Comparison of ENCODE assay signal across 8 cellular contexts in the genomic region with DNA sequence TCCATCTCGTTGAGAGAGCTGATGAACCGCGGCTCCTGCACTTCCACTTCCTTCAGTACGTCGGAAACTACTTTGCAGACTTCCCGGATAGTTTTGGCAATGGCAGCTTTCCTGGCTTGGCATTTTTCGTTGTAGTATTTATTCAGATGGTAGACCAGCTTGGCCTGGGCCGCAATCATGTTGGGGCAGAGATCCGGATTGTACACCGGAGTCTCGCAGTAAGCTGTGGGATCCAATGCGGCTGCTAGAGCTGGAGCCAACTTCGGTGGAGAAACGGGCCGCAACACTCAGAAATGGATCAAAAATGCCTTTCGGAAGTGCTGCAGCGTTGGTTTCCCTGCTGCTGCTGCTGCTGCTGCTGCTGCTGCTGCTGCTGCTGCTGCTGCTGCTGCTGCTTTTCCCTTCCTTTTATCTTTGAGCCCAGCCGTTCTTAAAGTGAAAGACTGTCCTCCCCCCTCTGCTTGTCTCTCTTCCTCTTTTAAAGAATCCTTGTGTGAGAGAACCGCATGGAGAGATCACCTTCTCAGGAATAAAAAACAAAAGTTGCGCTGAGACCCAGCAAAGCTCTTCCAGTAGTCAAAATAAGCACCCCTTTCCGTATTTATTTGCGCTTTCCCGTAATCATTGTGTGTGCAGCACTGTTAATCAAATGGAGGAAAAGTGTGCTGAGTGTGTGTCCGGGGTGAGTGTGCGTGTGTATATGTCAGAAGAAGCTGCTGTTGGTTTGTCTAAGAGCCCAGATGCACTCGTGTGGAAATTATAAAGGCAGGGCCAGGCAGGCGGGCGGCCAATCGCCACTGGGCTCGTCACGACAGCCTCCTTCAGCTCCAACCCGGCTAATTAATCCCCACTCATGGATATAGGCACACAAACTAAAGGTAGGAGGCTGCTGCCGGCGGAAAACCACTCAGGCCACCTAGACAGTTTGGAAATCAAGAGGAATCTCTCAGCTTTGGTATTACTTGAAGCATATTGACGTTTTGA. TPM values are rescaled to one million over a fixed set of nuclear protein-coding genes. Genes with fewer than 3 reads are reported as not detected.
A peak's percentile ranks its signal among the peaks of the same experiment; 100 is the strongest.
DNase-seq lines count a peak whose midpoint lies in the region; ATAC-seq, FAIRE-seq and TF ChIP-seq lines count a peak whose summit lies in the region.

A gene (minus strand): TSS at position 730 of the 984 bp plus-strand sequence. CDS start 551 bp downstream, at position 179.

- peak; percentile 17 for TF ChIP-seq POLR2A in breast epithelium (IDR thresholded peaks at IDR 0.05)
- TF ChIP-seq POLR2A in endothelial cell of umbilical vein (IDR thresholded peaks at IDR 0.05; ENCODE audit: low read depth, low read length) = no peak

- H3K4me3 Mint-ChIP-seq in MCF 10A (ENCODE audit: unreplicated experiment) = no peak within 1 kb of the TSS
- H3K4me3 Mint-ChIP-seq in mesothelial cell of epicardium = peak within 1 kb of the TSS; percentile 77
- H3K4me3 Mint-ChIP-seq in type B pancreatic cell = peak within 1 kb of the TSS; percentile 96

- dilution Hi-C loops in endothelial cell of umbilical vein (cut with MboI; ENCODE audit: extremely low pct_ligation_motif_present, low sequenced_read_pairs) = no loop called here

- no peaks in the 10 kb centered on the region for H4K20me1 ChIP-seq in endothelial cell of umbilical vein (replicated peaks; ENCODE audit: control insufficient read depth, extremely low read depth, insufficient read depth, low read length)

- H3K4me3 ChIP-seq in breast epithelium (peak within 1 kb of the TSS; percentile 58 to 82 (median 66)), SJCRH30 (peak within 1 kb of the TSS; percentile 78), endothelial cell of umbilical vein (replicated peaks in 1 of 3; ENCODE audit: insufficient read depth in 1 of 3, low read depth in 1 of 3, low read length in 3 of 3) (peak within 1 kb of the TSS; percentile 0 to 63 (median 58))

- H3K27me3 Mint-ChIP-seq in MCF 10A (ENCODE audit: insufficient read depth, unreplicated experiment) (no peaks in the 10 kb centered on the region), mesothelial cell of epicardium (ENCODE audit: low read depth) (peaks cover 96% of the 10 kb centered on the region), type B pancreatic cell (peaks cover 96% of the 10 kb centered on the region)

- CTCF ChIA-PET in MCF 10A (lab: Yijun Ruan, JAX) = no interaction called here
- CTCF ChIA-PET in endothelial cell of umbilical vein (lab: Charles Lee) = interaction anchor here (1.3 kb wide), 1 partner anchor 14 kb away, joined by 3 read pairs; no protein-coding TSS in a partner anchor

- peak within 1 kb of the TSS; percentile 77 to 94 for H3K27ac ChIP-seq in breast epithelium
- H3K27ac ChIP-seq in SJCRH30 = peak within 1 kb of the TSS; percentile 83
- no peak within 1 kb of the TSS for H3K27ac ChIP-seq in endothelial cell of umbilical vein (ENCODE audit: insufficient read depth, low read depth, low read length)

- no peak for FAIRE-seq in endothelial cell of umbilical vein (lab: Jason Lieb, UNC)

- H3K9me3 ChIP-seq in breast epithelium = no peaks in the 10 kb centered on the region
- no peaks in the 10 kb centered on the region for H3K9me3 ChIP-seq in SJCRH30 (replicated peaks)
- H3K9me3 ChIP-seq in endothelial cell of umbilical vein (replicated peaks; ENCODE audit: control insufficient read depth, insufficient read depth, low read length) = no peaks in the 10 kb centered on the region

- H3K9me3 Mint-ChIP-seq in MCF 10A (ENCODE audit: unreplicated experiment) = no peaks in the 10 kb centered on the region
- no peaks in the 10 kb centered on the region for H3K9me3 Mint-ChIP-seq in mesothelial cell of epicardium
- no peaks in the 10 kb centered on the region for H3K9me3 Mint-ChIP-seq in type B pancreatic cell

- ATAC-seq in HG03457 (IDR thresholded peaks at IDR 0.05; ENCODE audit: unreplicated experiment) = no peak

- H3K27me3 ChIP-seq in breast epithelium = peaks cover 0 to 4% of the 10 kb centered on the region in 2 donors
- no peaks in the 10 kb centered on the region for H3K27me3 ChIP-seq in SJCRH30
- no peaks in the 10 kb centered on the region for H3K27me3 ChIP-seq in endothelial cell of umbilical vein (ENCODE audit: control insufficient read depth in 2 of 2, insufficient read depth in 2 of 2, low read length in 2 of 2)

- peak within 1 kb of the TSS; percentile 71 for H3K4me2 ChIP-seq in endothelial cell of umbilical vein (ENCODE audit: insufficient read depth, low read length)

- H3K36me3 ChIP-seq in breast epithelium (no peaks in the 10 kb centered on the region), SJCRH30 (no peaks in the 10 kb centered on the region; the same call in 1 of the 2 replicates), endothelial cell of umbilical vein (ENCODE audit: control insufficient read depth in 2 of 2, extremely low read depth in 1 of 2, insufficient read depth in 2 of 2, low read length in 2 of 2) (no peaks in the 10 kb centered on the region)

- no TSS peak for BruUV-seq in MCF 10A (replicated peaks; lab: Mats Ljungman, UMichigan)
- BruUV-seq in endothelial cell of umbilical vein (replicated peaks; lab: Mats Ljungman, UMichigan) = no TSS peak

- H3K36me3 Mint-ChIP-seq in MCF 10A (ENCODE audit: insufficient read depth, unreplicated experiment) (no peaks in the 10 kb centered on the region), mesothelial cell of epicardium (peaks cover 1% of the 10 kb centered on the region), type B pancreatic cell (peaks cover 13% of the 10 kb centered on the region)

- DNase-seq in breast epithelium (ENCODE audit: low spot score in 2 of 2) (peak in 1 of 2 donors; percentile 49), MCF 10A (ENCODE audit: unreplicated experiment) (no peak), SJCRH30 (peak; percentile 82 to 89), endothelial cell of umbilical vein (ENCODE audit: low read depth, low spot score) (peak; percentile 24), mesothelial cell of epicardium (ENCODE audit: low spot score in 2 of 2, unreplicated experiment in 2 of 2) (no peak), type B pancreatic cell (ENCODE audit: extremely low spot score, unreplicated experiment) (no peak)
- no peak for DNase-seq in stimulated activated CD4-positive, alpha-beta T cell treated with anti-CD3 and anti-CD28 coated beads, Interleukin-4, amount 100 ng/mL, for 4 hours

- no peak within 1 kb of the TSS for H3K27ac Mint-ChIP-seq in MCF 10A (ENCODE audit: low read depth, unreplicated experiment)
- peak within 1 kb of the TSS; percentile 40 for H3K27ac Mint-ChIP-seq in mesothelial cell of epicardium
- peak within 1 kb of the TSS; percentile 80 for H3K27ac Mint-ChIP-seq in type B pancreatic cell

- intact Hi-C loops in breast epithelium (cut with DNase I; ENCODE audit: low total_unique reads) = no loop called here
- intact Hi-C loops in MCF 10A (cut with micrococcal nuclease) = no loop called here
- intact Hi-C loops in endothelial cell of umbilical vein (cut with micrococcal nuclease) = loop anchor here (2.0 to 10.0 kb wide), 2 partner anchors 83 to 261 kb away; no protein-coding TSS in a partner anchor

- TF ChIP-seq CTCF in breast epithelium (IDR thresholded peaks at IDR 0.05) = no peak
- TF ChIP-seq CTCF in MCF 10A (IDR thresholded peaks at IDR 0.05; ENCODE audit: unreplicated experiment) = no peak
- TF ChIP-seq CTCF in endothelial cell of umbilical vein (IDR thresholded peaks at IDR 0.05; ENCODE audit: extremely low read depth in 1 of 2, insufficient read depth in 1 of 2, low read depth in 1 of 2, low read length in 2 of 2) = no peak
- no peak for TF ChIP-seq CTCF in mesothelial cell of epicardium (IDR thresholded peaks at IDR 0.05; ENCODE audit: unreplicated experiment)
- no peak for TF ChIP-seq CTCF in type B pancreatic cell (conservative IDR thresholded peaks at IDR 0.05)

- H3K4me1 Mint-ChIP-seq in MCF 10A (ENCODE audit: insufficient read depth, unreplicated experiment) (no peaks in the 10 kb centered on the region), mesothelial cell of epicardium (peaks cover 47% of the 10 kb centered on the region), type B pancreatic cell (ENCODE audit: unreplicated experiment) (peaks cover 39% of the 10 kb centered on the region)

- POLR2A ChIA-PET in MCF 10A (lab: Yijun Ruan, JAX) (no interaction called here), endothelial cell of umbilical vein (lab: Charles Lee) (no interaction called here)

- H3K79me2 ChIP-seq in endothelial cell of umbilical vein (ENCODE audit: control insufficient read depth, insufficient read depth, low read length) = no peaks in the 10 kb centered on the region

- H2AFZ ChIP-seq in endothelial cell of umbilical vein (ENCODE audit: low read depth, low read length) = peak within 1 kb of the TSS; percentile 6

- no peak within 1 kb of the TSS for H3K9ac ChIP-seq in endothelial cell of umbilical vein (replicated peaks; ENCODE audit: extremely low read depth, insufficient read depth, low read length)

- H3K4me1 ChIP-seq in breast epithelium = no peaks in the 10 kb centered on the region
- peaks cover 5% of the 10 kb centered on the region for H3K4me1 ChIP-seq in SJCRH30
- no peaks in the 10 kb centered on the region for H3K4me1 ChIP-seq in endothelial cell of umbilical vein (ENCODE audit: control insufficient read depth, extremely low read depth, insufficient read depth, low read length)

- no peaks in the 10 kb centered on the region for H3K9me1 ChIP-seq in endothelial cell of umbilical vein (replicated peaks; ENCODE audit: control insufficient read depth, extremely low read depth, insufficient read depth, low read length)

TF ChIP-seq in endothelial cell of umbilical vein, 7 proteins besides CTCF, POLR2A, EP300 and RAD21 (continues in another document):
- TF ChIP-seq MYC (IDR thresholded peaks at IDR 0.05; ENCODE audit: low read depth, low read length) = no peak
- TF ChIP-seq POLR2AphosphoS5 (IDR thresholded peaks at IDR 0.05; ENCODE audit: insufficient read depth, low read depth, low read length) = no peak
- no peak for TF ChIP-seq GATA2 (IDR thresholded peaks at IDR 0.05; ENCODE audit: insufficient read depth, insufficient read length, low read depth, low read length)
- no peak for TF ChIP-seq FOS (IDR thresholded peaks at IDR 0.05; ENCODE audit: borderline replicate concordance, insufficient read depth, low read length)

RNA-seq across cellular contexts. Expression of the gene that starts here (rescaled TPM):
- total RNA-seq in breast epithelium = 10 to 100 TPM in 2 of 3 donors, 1 to 10 TPM in 1; 7.7 to 12.0 (median 11.8) TPM
- not detected in 2 replicates for total RNA-seq in MCF 10A (2022)
- total RNA-seq in SJCRH30 (2014; rRNA removed; shearing (Covaris generic)) = 13.4 and 14.0 TPM in 2 replicates
- not detected in 2 replicates for total RNA-seq in endothelial cell of umbilical vein
- 0.03 and 0.05 TPM in 2 replicates for polyA plus RNA-seq in endothelial cell of umbilical vein
- polyA plus RNA-seq in endothelial cell of umbilical vein (2011; cell fraction: cytosol; rRNA removed) = 0.04 and 0.07 TPM in 2 replicates
- 0.07 and 0.12 TPM in 2 replicates for polyA plus RNA-seq in endothelial cell of umbilical vein (2011; cell fraction: nucleus; rRNA removed)
- not detected in 2 replicates for polyA plus RNA-seq in endothelial cell of umbilical vein (2012)
- 0.06 and 0.49 TPM in 2 replicates for polyA minus RNA-seq in endothelial cell of umbilical vein
- polyA minus RNA-seq in endothelial cell of umbilical vein (2011; cell fraction: cytosol; rRNA and poly(A)+ RNA removed) = not detected
- polyA minus RNA-seq in endothelial cell of umbilical vein (2011; cell fraction: nucleus; rRNA and poly(A)+ RNA removed) = 0.14 TPM in 1 of 2 replicates, not detected in the other
- total RNA-seq in mesothelial cell of epicardium = 0.58 to 0.80 TPM (median 0.77 TPM) in 3 replicates
- 0.21 and 11.0 TPM in 2 replicates for total RNA-seq in type B pancreatic cell (ENCODE audit: low replicate concordance)

Comparison
In these comparisons a context has a peak if more than half of its experiments do, and no peak if none do; other contexts are left out.
1. Peak in DNase-seq, H3K4me3 ChIP-seq and H3K4me2 ChIP-seq in endothelial cell of umbilical vein; RNA of the gene not detected or under 1 TPM.
2. DNase-seq: peak in SJCRH30 (2 of 2); none in MCF 10A (single experiment), mesothelial cell of epicardium (0 of 2), type B pancreatic cell (single experiment) and stimulated activated CD4-positive, alpha-beta T cell treated with anti-CD3 and anti-CD28 coated beads, Interleukin-4, amount 100 ng/mL, for 4 hours (0 of 2).
3. Peak in every context shown above with its lines, with median percentiles within 50 percentile points of each other: H3K4me3 ChIP-seq.